ENCODE assay signal across 30 cellular contexts in the genomic region with DNA sequence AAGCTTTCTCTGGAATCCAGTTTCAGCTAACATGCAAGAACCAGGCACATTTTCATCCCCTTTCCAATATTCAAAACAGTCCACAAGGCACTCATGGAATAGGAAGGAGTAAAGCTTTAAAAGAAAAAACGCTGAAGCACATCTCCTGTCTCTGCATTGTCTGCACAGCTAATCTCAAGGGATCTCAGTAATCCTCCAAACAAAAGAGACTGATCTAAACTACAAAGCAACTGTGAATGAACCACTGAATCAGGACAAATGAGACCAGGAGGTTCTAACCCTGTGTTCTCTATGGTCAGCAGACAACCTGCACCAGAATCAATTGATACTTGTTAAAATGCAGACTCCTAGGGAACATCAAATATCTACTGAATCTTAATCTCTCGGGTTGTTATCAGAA.
"Had no signal": no experiment of that assay in that cellular context is flagged by ENCODE, and none has a peak within 500 bp of the region (broad histone marks: within the 10 kb centered on the region; RNA-seq: fewer than 3 reads in every experiment).

No MANE protein-coding gene starts in this region.

- H3K4me2 ChIP-seq: SK-N-SH had no signal

- H3K27me3 ChIP-seq: SJSA1 had no signal

- H3K4me3 ChIP-seq: SJSA1 had no signal

- H3K27me3 Mint-ChIP-seq: activated naive CD8-positive, alpha-beta T cell treated with anti-CD3 and anti-CD28 coated beads, Interleukin-2, amount 50 U/mL, for 24 hours had no signal

- H3K9me3 ChIP-seq: SJSA1, SK-N-SH had no signal

- H3K27ac Mint-ChIP-seq: activated CD4-positive, alpha-beta memory T cell treated with anti-CD3 and anti-CD28 coated beads for 36 hours; activated CD4-positive, alpha-beta T cell treated with anti-CD3 and anti-CD28 coated beads for 36 hours; activated CD4-positive, alpha-beta T cell treated with anti-CD3 and anti-CD28 coated beads, Interleukin-2, amount 10 ng/mL, durations not matched to agents 7 days and 5 days; activated naive CD4-positive, alpha-beta T cell treated with anti-CD3 and anti-CD28 coated beads, Interleukin-2, amount 10 ng/mL, durations not matched to agents 7 days and 5 days; activated naive CD8-positive, alpha-beta T cell; activated naive CD8-positive, alpha-beta T cell treated with anti-CD3 and anti-CD28 coated beads, Interleukin-2, amount 50 U/mL, for 24 hours; activated T-helper 1 cell treated with anti-CD3 and anti-CD28 coated beads, Interleukin-12 subunit alpha, Interleukin-12 subunit beta, Interleukin-2, Interleukin-4 antibody, amounts not matched to agents 30 ng/mL and 10 ng/mL and 1 ng/mL, durations not matched to agents 14 hours and 24 hours and 36 hours; T-helper 1 cell treated with Interleukin-12 subunit alpha and Interleukin-12 subunit beta and Interleukin-4 antibody, amounts not matched to agents 30 μg/mL and 1 μg/mL, for 36 hours; T-helper 2 cell treated with Interferon-gamma antibody and Interleukin-4, amounts not matched to agents 5 μg/mL and 100 μg/mL, for 36 hours; WTC11 had no signal

- H3K27ac ChIP-seq: SJSA1 had no signal

- H3K4me3 Mint-ChIP-seq: activated CD4-positive, alpha-beta memory T cell treated with anti-CD3 and anti-CD28 coated beads for 36 hours; activated CD4-positive, alpha-beta T cell treated with anti-CD3 and anti-CD28 coated beads for 36 hours; activated CD4-positive, alpha-beta T cell treated with anti-CD3 and anti-CD28 coated beads, Interleukin-2, amount 10 ng/mL, durations not matched to agents 7 days and 5 days; activated naive CD4-positive, alpha-beta T cell treated with anti-CD3 and anti-CD28 coated beads, Interleukin-2, amount 10 ng/mL, durations not matched to agents 7 days and 5 days; activated naive CD8-positive, alpha-beta T cell; activated naive CD8-positive, alpha-beta T cell treated with anti-CD3 and anti-CD28 coated beads, Interleukin-2, amount 50 U/mL, for 24 hours; activated T-cell treated with anti-CD3 and anti-CD28 coated beads, Interleukin-2, amount 50 U/mL, for 4 hours; activated T-helper 1 cell treated with anti-CD3 and anti-CD28 coated beads, Interleukin-12 subunit alpha, Interleukin-12 subunit beta, Interleukin-2, Interleukin-4 antibody, amounts not matched to agents 30 ng/mL and 10 ng/mL and 1 ng/mL, durations not matched to agents 14 hours and 24 hours and 36 hours; brain; T-helper 1 cell treated with Interleukin-12 subunit alpha and Interleukin-12 subunit beta and Interleukin-4 antibody, amounts not matched to agents 30 μg/mL and 1 μg/mL, for 36 hours; T-helper 2 cell treated with Interferon-gamma antibody and Interleukin-4, amounts not matched to agents 5 μg/mL and 100 μg/mL, for 36 hours; WTC11 had no signal

- H3K9ac ChIP-seq: SK-N-SH had no signal

- H3K4me1 ChIP-seq: SJSA1 had no signal

- H3K9me3 Mint-ChIP-seq: activated CD4-positive, alpha-beta memory T cell treated with anti-CD3 and anti-CD28 coated beads for 36 hours; activated CD4-positive, alpha-beta T cell treated with anti-CD3 and anti-CD28 coated beads, Interleukin-2, amount 10 ng/mL, durations not matched to agents 7 days and 5 days; activated naive CD4-positive, alpha-beta T cell treated with anti-CD3 and anti-CD28 coated beads, Interleukin-2, amount 10 ng/mL, durations not matched to agents 7 days and 5 days; activated naive CD8-positive, alpha-beta T cell treated with anti-CD3 and anti-CD28 coated beads, Interleukin-2, amount 50 U/mL, for 24 hours; activated T-cell treated with anti-CD3 and anti-CD28 coated beads, Interleukin-2, amount 50 U/mL, for 4 hours; activated T-helper 1 cell treated with anti-CD3 and anti-CD28 coated beads, Interleukin-12 subunit alpha, Interleukin-12 subunit beta, Interleukin-2, Interleukin-4 antibody, amounts not matched to agents 30 ng/mL and 10 ng/mL and 1 ng/mL, durations not matched to agents 14 hours and 24 hours and 36 hours; brain; T-helper 1 cell treated with Interleukin-12 subunit alpha and Interleukin-12 subunit beta and Interleukin-4 antibody, amounts not matched to agents 30 μg/mL and 1 μg/mL, for 36 hours; T-helper 2 cell treated with Interferon-gamma antibody and Interleukin-4, amounts not matched to agents 5 μg/mL and 100 μg/mL, for 36 hours; WTC11 had no signal

- H3K36me3 ChIP-seq: SJSA1 had no signal

- DNase-seq: activated CD4-positive, alpha-beta memory T cell treated with anti-CD3 and anti-CD28 coated beads for 36 hours; activated CD4-positive, alpha-beta T cell treated with anti-CD3 and anti-CD28 coated beads for 36 hours; activated CD4-positive, alpha-beta T cell treated with anti-CD3 and anti-CD28 coated beads, Interleukin-2, amount 10 ng/mL, durations not matched to agents 7 days and 5 days; activated CD8-positive, alpha-beta memory T cell treated with anti-CD3 and anti-CD28 coated beads, Interleukin-2, amount 50 U/mL, for 4 hours; activated naive CD4-positive, alpha-beta T cell treated with anti-CD3 and anti-CD28 coated beads, Interleukin-2, amount 10 ng/mL, durations not matched to agents 7 days and 5 days; activated naive CD8-positive, alpha-beta T cell treated with anti-CD3 and anti-CD28 coated beads, Interleukin-2, amount 50 U/mL, for 24 hours; activated T-cell treated with anti-CD3 and anti-CD28 coated beads for 4 hours; activated T-cell treated with anti-CD3 and anti-CD28 coated beads, Interleukin-2, amount 50 U/mL, for 4 hours; anterior cingulate cortex; caudate nucleus; cerebellar nuclear complex; Karpas-422; NCI-H1105; NCI-H1417 treated with DMSO at 0.1 percent for 48 hours; NCI-H187 treated with DMSO at 0.1 percent for 48 hours; NCI-H2081; NCI-H345; NCI-H526; NCI-H774; SHP77; SK-N-SH had no signal

- FAIRE-seq: bronchial epithelial cell, TTC549 had no signal

- H3K4me1 Mint-ChIP-seq: activated CD4-positive, alpha-beta T cell treated with anti-CD3 and anti-CD28 coated beads for 36 hours; activated naive CD4-positive, alpha-beta T cell treated with anti-CD3 and anti-CD28 coated beads, Interleukin-2, amount 10 ng/mL, durations not matched to agents 7 days and 5 days; activated naive CD8-positive, alpha-beta T cell treated with anti-CD3 and anti-CD28 coated beads, Interleukin-2, amount 50 U/mL, for 24 hours had no signal

- H3K36me3 Mint-ChIP-seq: activated CD4-positive, alpha-beta memory T cell treated with anti-CD3 and anti-CD28 coated beads for 36 hours; activated naive CD4-positive, alpha-beta T cell treated with anti-CD3 and anti-CD28 coated beads, Interleukin-2, amount 10 ng/mL, durations not matched to agents 7 days and 5 days; activated naive CD8-positive, alpha-beta T cell; brain; WTC11 had no signal
